17 cellular contexts compared by ENCODE assay signal in the genomic region with DNA sequence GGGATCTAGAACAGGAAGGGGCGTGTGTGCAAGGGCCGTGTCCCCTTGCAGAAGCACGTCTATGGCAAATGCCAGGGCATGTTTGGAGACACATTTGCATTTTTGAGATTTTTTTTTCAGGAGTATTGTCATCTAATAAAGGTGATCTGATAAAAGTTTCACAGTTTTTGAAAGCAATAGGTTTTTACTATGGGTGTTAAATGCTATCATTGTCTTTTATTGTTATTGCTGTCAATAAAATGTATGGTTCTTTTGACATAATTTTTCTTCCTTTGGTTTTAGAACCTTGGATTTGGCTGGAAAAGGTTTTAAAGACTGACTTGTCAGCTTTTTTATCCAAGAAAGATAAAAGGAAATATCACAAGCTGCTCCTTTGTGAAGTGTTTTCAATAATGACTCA.
"Had no signal": no experiment of that assay in that cellular context is flagged by ENCODE, and none has a peak within 500 bp of the region (broad histone marks: within the 10 kb centered on the region; RNA-seq: fewer than 3 reads in every experiment).

No MANE protein-coding gene starts in this region.

- H3K27me3 ChIP-seq: body of pancreas, gastrocnemius medialis, left lung, tibial nerve, uterus had no signal

- DNase-seq: activated CD8-positive, alpha-beta memory T cell treated with anti-CD3 and anti-CD28 coated beads for 24 hours; body of pancreas; caudate nucleus; erythroblast; gastrocnemius medialis; head of caudate nucleus; kidney; left lung; midbrain; stimulated activated CD4-positive, alpha-beta T cell treated with anti-CD3 and anti-CD28 coated beads, Interleukin-12 subunit alpha, Interleukin-12 subunit beta, amount 100 ng/mL, for 4 hours; stimulated activated CD4-positive, alpha-beta T cell treated with anti-CD3 and anti-CD28 coated beads, Interleukin-1b, Interleukin-23, amount 100 ng/mL, for 48 hours; stimulated activated CD8-positive, alpha-beta memory T cell treated with anti-CD3 and anti-CD28 coated beads, Interleukin-4, amount 100 ng/mL, for 48 hours; stimulated activated naive CD4-positive, alpha-beta T cell treated with Interleukin-2 at 50 U/mL for 16 hours; uterus had no signal

- H3K9me3 ChIP-seq: body of pancreas, gastrocnemius medialis, left lung, tibial nerve, uterus had no signal

- H3K4me3 ChIP-seq: body of pancreas, gastrocnemius medialis, left lung, tibial nerve, uterus had no signal

- H3K27ac ChIP-seq: body of pancreas, gastrocnemius medialis, left lung, tibial nerve, uterus had no signal

- FAIRE-seq: colon, kidney had no signal

- ATAC-seq: activated CD4-positive, CD25-positive, alpha-beta regulatory T cell treated with anti-CD3 and anti-CD28 coated beads, Interleukin-2, amount 50 U/mL, for 24 hours; body of pancreas; gastrocnemius medialis; left lung had no signal

- H3K36me3 ChIP-seq: gastrocnemius medialis, left lung, tibial nerve, uterus had no signal

- H3K4me1 ChIP-seq: gastrocnemius medialis, left lung, tibial nerve, uterus had no signal
